Comparison of ENCODE assay signal across 8 cellular contexts in genomic region chr16:18570529-18571307, GRCh38. TPM values are rescaled to one million over a fixed set of nuclear protein-coding genes. Genes with fewer than 3 reads are reported as not detected.
DNase-seq lines count a peak whose midpoint lies in the region; ATAC-seq, FAIRE-seq and TF ChIP-seq lines count a peak whose summit lies in the region.
"Not testable (repeated sequence)": the region's sequence is repeated elsewhere in the genome, so short reads cannot be mapped to it uniquely, and the experiment has no call there.

No MANE protein-coding gene starts in this region.

- intact Hi-C loops in Caco-2 (cut with micrococcal nuclease; ENCODE audit: unreplicated experiment); left cardiac atrium (cut with DNase I); pancreas (cut with DNase I): not testable (repeated sequence)

- DNase-seq in Caco-2 (peak in 1 of 2 experiments; percentile 34), Peyer's patch (peak in 2 of 3 donors; percentile 58 to 73), endodermal cell (peak; percentile 18), pancreas (peak in 3 of 6 donors; percentile 25 to 43 (median 29))
- DNase-seq in left cardiac atrium; stimulated activated naive CD8-positive, alpha-beta T cell treated with anti-CD3 and anti-CD28 coated beads, Interleukin-15, amount 100 ng/mL, for 72 hours: not testable (repeated sequence)

- H3K9me3 ChIP-seq in Caco-2; Peyer's patch; endodermal cell (ENCODE audit: control insufficient read depth, low read length); liver (ENCODE audit: control insufficient read depth in 4 of 4, low read length in 3 of 4); pancreas: not testable (repeated sequence)

- H3K27ac ChIP-seq in Peyer's patch; endodermal cell (ENCODE audit: low read depth, low read length); pancreas: not testable (repeated sequence)
- H3K27ac ChIP-seq in liver (ENCODE audit: low read depth in 1 of 2, low read length in 2 of 2) = peak overlapping the region; percentile 41 to 56

- peak; percentile 47 for ATAC-seq in activated T-helper 17 cell treated with anti-CD3 and anti-CD28 coated beads, Interleukin-2, amount 50 U/mL, for 72 hours (replicated peaks)
- ATAC-seq in left cardiac atrium (peak; percentile 71 to 87), pancreas (peak; percentile 89 to 93 (median 92))
- ATAC-seq in stimulated activated naive CD8-positive, alpha-beta T cell treated with anti-CD3 and anti-CD28 coated beads, Interleukin-15, amount 100 ng/mL, for 72 hours = peak; percentile 69

- POLR2A ChIA-PET in Caco-2 (lab: Charles Lee) = not testable (repeated sequence)

- TF ChIP-seq RAD21 in liver (IDR thresholded peaks at IDR 0.05) = not testable (repeated sequence)

- CTCF ChIA-PET in Caco-2 (lab: Charles Lee) = not testable (repeated sequence)

- H3K4me3 ChIP-seq in Caco-2 (ENCODE audit: low read depth, low read length) (peak overlapping the region; percentile 7; the same call in 1 of the 2 replicates), Peyer's patch (peak overlapping the region in 2 of 4 donors; percentile 37 to 43), pancreas (peak overlapping the region in 2 of 4 donors; percentile 26 to 39)
- not testable (repeated sequence) for H3K4me3 ChIP-seq in endodermal cell (ENCODE audit: low read length); liver (ENCODE audit: low read depth in 1 of 3, low read length in 3 of 3)

- not testable (repeated sequence) for H3K27ac Mint-ChIP-seq in Caco-2 (ENCODE audit: unreplicated experiment); activated T-helper 17 cell treated with anti-CD3 and anti-CD28 coated beads, Interleukin-2, amount 50 U/mL, for 72 hours; endodermal cell; stimulated activated naive CD8-positive, alpha-beta T cell treated with anti-CD3 and anti-CD28 coated beads, Interleukin-15, amount 100 ng/mL, for 72 hours

- not testable (repeated sequence) for H3K27me3 Mint-ChIP-seq in Caco-2 (ENCODE audit: insufficient read depth, unreplicated experiment); activated T-helper 17 cell treated with anti-CD3 and anti-CD28 coated beads, Interleukin-2, amount 50 U/mL, for 72 hours; endodermal cell (ENCODE audit: insufficient read depth); stimulated activated naive CD8-positive, alpha-beta T cell treated with anti-CD3 and anti-CD28 coated beads, Interleukin-15, amount 100 ng/mL, for 72 hours

- not testable (repeated sequence) for H3K4me1 Mint-ChIP-seq in Caco-2 (ENCODE audit: low read depth, unreplicated experiment); activated T-helper 17 cell treated with anti-CD3 and anti-CD28 coated beads, Interleukin-2, amount 50 U/mL, for 72 hours; endodermal cell; stimulated activated naive CD8-positive, alpha-beta T cell treated with anti-CD3 and anti-CD28 coated beads, Interleukin-15, amount 100 ng/mL, for 72 hours

- not testable (repeated sequence) for H3K36me3 Mint-ChIP-seq in Caco-2 (ENCODE audit: insufficient read depth, unreplicated experiment); activated T-helper 17 cell treated with anti-CD3 and anti-CD28 coated beads, Interleukin-2, amount 50 U/mL, for 72 hours (ENCODE audit: low read depth); endodermal cell (ENCODE audit: low read depth)

- BruUV-seq in Caco-2 (replicated peaks; lab: Mats Ljungman, UMichigan) = not testable (repeated sequence)

- H3K9me3 Mint-ChIP-seq in Caco-2 (ENCODE audit: unreplicated experiment); activated T-helper 17 cell treated with anti-CD3 and anti-CD28 coated beads, Interleukin-2, amount 50 U/mL, for 72 hours; endodermal cell; stimulated activated naive CD8-positive, alpha-beta T cell treated with anti-CD3 and anti-CD28 coated beads, Interleukin-15, amount 100 ng/mL, for 72 hours: not testable (repeated sequence)

- not testable (repeated sequence) for TF ChIP-seq CTCF in Caco-2 (IDR thresholded peaks at IDR 0.05; ENCODE audit: insufficient read depth in 1 of 2, low read depth in 1 of 2, low read length in 1 of 2, severe bottlenecking in 1 of 2, unreplicated experiment in 1 of 2); Peyer's patch (IDR thresholded peaks at IDR 0.05); endodermal cell (conservative IDR thresholded peaks at IDR 0.05); liver (IDR thresholded peaks at IDR 0.05; ENCODE audit: low read depth, low read length, missing input control); pancreas (IDR thresholded peaks at IDR 0.05)

- TF ChIP-seq POLR2A in Peyer's patch (IDR thresholded peaks at IDR 0.05) = not testable (repeated sequence)

- not testable (repeated sequence) for H3K4me3 Mint-ChIP-seq in Caco-2 (ENCODE audit: unreplicated experiment); activated T-helper 17 cell treated with anti-CD3 and anti-CD28 coated beads, Interleukin-2, amount 50 U/mL, for 72 hours; endodermal cell; stimulated activated naive CD8-positive, alpha-beta T cell treated with anti-CD3 and anti-CD28 coated beads, Interleukin-15, amount 100 ng/mL, for 72 hours

- H3K27me3 ChIP-seq in Caco-2 (replicated peaks; ENCODE audit: control insufficient read depth, insufficient read depth, low read length); Peyer's patch; endodermal cell (ENCODE audit: control insufficient read depth, insufficient read depth, low read length, poor library complexity, severe bottlenecking); liver (ENCODE audit: control insufficient read depth in 4 of 4, insufficient read depth in 4 of 4, low read length in 3 of 4); pancreas: not testable (repeated sequence)

- H3K36me3 ChIP-seq in Caco-2 (ENCODE audit: control insufficient read depth, insufficient read depth, low read length); Peyer's patch; endodermal cell (ENCODE audit: control insufficient read depth, insufficient read depth, low read length); liver (ENCODE audit: control insufficient read depth in 4 of 4, insufficient read depth in 3 of 4, low read depth in 1 of 4, low read length in 3 of 4); pancreas: not testable (repeated sequence)

- 66% methylated on average over 4 of the region's 46 CpGs; no CpG with 5 or more reads in 1 of the 2 experiments for WGBS in endodermal cell (ENCODE audit: insufficient coverage in 1 of 2, insufficient read length in 1 of 2), 2 experiments
- WGBS in liver = 12% methylated on average over 25 of the region's 46 CpGs
- WGBS in pancreas, 2 donors = 5 to 8% methylated on average over 12 to 26 of the region's 46 CpGs

- not testable (repeated sequence) for FAIRE-seq in pancreas (lab: Jason Lieb, UNC)

- not testable (repeated sequence) for H3K4me1 ChIP-seq in Caco-2; Peyer's patch; endodermal cell (ENCODE audit: control insufficient read depth, insufficient read depth, low read length); liver (ENCODE audit: control insufficient read depth in 4 of 4, insufficient read depth in 4 of 4, low read length in 3 of 4); pancreas

- not testable (repeated sequence) for H3K9ac ChIP-seq in endodermal cell (ENCODE audit: extremely low read depth, low read length, poor library complexity, severe bottlenecking); liver (ENCODE audit: low read depth in 1 of 2, low read length in 2 of 2)

TF ChIP-seq in liver, 16 proteins besides CTCF, POLR2A, EP300 and RAD21:
- peak; percentile 19 for TF ChIP-seq SP1 (IDR thresholded peaks at IDR 0.05)

RNA-seq across cellular contexts. Expression of gene NOMO2, which starts 8.8 kb away (rescaled TPM):
- total RNA-seq in Caco-2 (2022) = 142 and 153 TPM in 2 replicates
- 10 to 100 TPM; 32.2 to 92.5 (median 63.7) TPM for total RNA-seq in Peyer's patch
- 100 to 1,000 TPM in 1 of 2 donors, 10 to 100 TPM in 1; 67.4 to 141 TPM for total RNA-seq in activated T-helper 17 cell treated with anti-CD3 and anti-CD28 coated beads, Interleukin-2, amount 50 U/mL, for 72 hours
- 100 to 1,000 TPM; 121 to 141 TPM for total RNA-seq in endodermal cell
- polyA plus RNA-seq in endodermal cell (2013, experiment 1 of 2) = 118 TPM
- polyA plus RNA-seq in endodermal cell (2013, experiment 2 of 2) = 117 TPM
- 100 to 1,000 TPM; 163 to 238 TPM for total RNA-seq in left cardiac atrium
- 10 to 100 TPM; 51.1 to 65.0 TPM for total RNA-seq in liver
- 10 to 100 TPM; 40.7 to 75.1 TPM for polyA plus RNA-seq in liver
- total RNA-seq in pancreas = 100 to 1,000 TPM; 193 to 296 (median 209) TPM
- 100 to 1,000 TPM; 109 to 124 TPM for polyA plus RNA-seq in pancreas
